ENCODE assay signal across 21 cellular contexts in genomic region chrX:2262679-2263055, GRCh38.
DNase-seq lines count a peak whose midpoint lies in the region; ATAC-seq and TF ChIP-seq lines count a peak whose summit lies in the region.
"Had no signal": no experiment of that assay in that cellular context is flagged by ENCODE, and none has a peak within 500 bp of the region (broad histone marks: within the 10 kb centered on the region; RNA-seq: fewer than 3 reads in every experiment).

No MANE protein-coding gene starts in this region.

- peak overlapping the region; percentile 26 to 95 (median 87); a peak in 6 of 7 replicates for H3K27ac Mint-ChIP-seq in H9
- H3K27ac Mint-ChIP-seq in stimulated activated memory B cell treated with anti-CD40 and anti-IgM and Interleukin-4, amounts not matched to agents 10 μg/mL and 1 μg/mL and 100 μg/mL, for 72 hours: peak overlapping the region; percentile 83
- H3K27ac Mint-ChIP-seq: activated CD4-positive, alpha-beta T cell treated with anti-CD3 and anti-CD28 coated beads, Interleukin-2, amount 10 ng/mL, durations not matched to agents 24 days and 14 days had no signal

- no peak overlapping the region for H3T11ph ChIP-seq in H9 (ENCODE audit: low read length)

- H3K4ac ChIP-seq in H9 (ENCODE audit: low read depth, low read length): no peak overlapping the region

- H4K20me1 ChIP-seq in H9 (ENCODE audit: control insufficient read depth, insufficient read depth, insufficient read length) (no peaks in the 10 kb centered on the region), GM23248 (ENCODE audit: insufficient read depth) (no peaks in the 10 kb centered on the region)

- H3K4me3 Mint-ChIP-seq in H9: no peak overlapping the region
- H3K4me3 Mint-ChIP-seq in stimulated activated memory B cell treated with anti-CD40 and anti-IgM and Interleukin-4, amounts not matched to agents 10 μg/mL and 1 μg/mL and 100 μg/mL, for 72 hours: peak overlapping the region; percentile 7
- H3K4me3 Mint-ChIP-seq: activated CD4-positive, alpha-beta T cell treated with anti-CD3 and anti-CD28 coated beads, Interleukin-2, amount 10 ng/mL, durations not matched to agents 24 days and 14 days; IgD-negative memory B cell had no signal

- TF ChIP-seq CTCF in H9 (conservative IDR thresholded peaks at IDR 0.05) (no peak), esophagus muscularis mucosa (IDR thresholded peaks at IDR 0.05) (no peak)

- no peak overlapping the region for H2BK5ac ChIP-seq in H9 (ENCODE audit: insufficient read length, low read length)

- WGBS in H9 (ENCODE audit: extremely low coverage, insufficient read length, low lambda C conversion rate): no CpG with 5 or more reads among the region's 13 CpGs
- WGBS in esophagus muscularis mucosa: 60% methylated on average over 11 of the region's 13 CpGs
- 78 to 80% methylated on average over 13 of the region's 13 CpGs for WGBS in GM23248 (ENCODE audit: low coverage in 1 of 2, low lambda C conversion rate in 2 of 2, missing lambda C conversion rate in 2 of 2), 2 experiments

- H2AFZ ChIP-seq in H9 (ENCODE audit: low read length) (no peak overlapping the region), GM23248 (no peak overlapping the region)

- in situ Hi-C loops in GM23248 (cut with MboI): no loop called here

- H3K4me1 Mint-ChIP-seq in H9: peaks cover 9% of the 10 kb centered on the region in 2 experiments
- peaks cover 18% of the 10 kb centered on the region for H3K4me1 Mint-ChIP-seq in stimulated activated memory B cell treated with anti-CD40 and anti-IgM and Interleukin-4, amounts not matched to agents 10 μg/mL and 1 μg/mL and 100 μg/mL, for 72 hours
- H3K4me1 Mint-ChIP-seq: activated CD4-positive, alpha-beta T cell treated with anti-CD3 and anti-CD28 coated beads, Interleukin-2, amount 10 ng/mL, durations not matched to agents 24 days and 14 days had no signal

- H3K27ac ChIP-seq in H9 (ENCODE audit: insufficient read length, low read depth, low read length): no peak overlapping the region
- no peak overlapping the region for H3K27ac ChIP-seq in esophagus muscularis mucosa (replicated peaks in 1 of 4)
- H3K27ac ChIP-seq in GM23248: no peak overlapping the region
- H3K27ac ChIP-seq: SK-N-MC had no signal

- H3K27me3 Mint-ChIP-seq in H9 (ENCODE audit: low read depth): no peaks in the 10 kb centered on the region
- H3K27me3 Mint-ChIP-seq in stimulated activated memory B cell treated with anti-CD40 and anti-IgM and Interleukin-4, amounts not matched to agents 10 μg/mL and 1 μg/mL and 100 μg/mL, for 72 hours: no peaks in the 10 kb centered on the region
- H3K27me3 Mint-ChIP-seq: activated CD4-positive, alpha-beta T cell treated with anti-CD3 and anti-CD28 coated beads, Interleukin-2, amount 10 ng/mL, durations not matched to agents 24 days and 14 days; IgD-negative memory B cell had no signal

- ATAC-seq in stimulated activated memory B cell treated with anti-CD40 and anti-IgM and Interleukin-4, amounts not matched to agents 10 μg/mL and 1 μg/mL and 100 μg/mL, for 72 hours: peak; percentile 49
- no peak for ATAC-seq in GM21390 (IDR thresholded peaks at IDR 0.05; ENCODE audit: unreplicated experiment)

- peak; percentile 58 for DNase-seq in H9
- peak; percentile 38 for DNase-seq in cerebellum (ENCODE audit: low spot score)
- DNase-seq in mesenteric fat pad (ENCODE audit: low spot score): peak; percentile 73
- no peak for DNase-seq in esophagus muscularis mucosa (ENCODE audit: extremely low spot score)
- DNase-seq in GM23248: no peak
- DNase-seq: activated CD4-positive, alpha-beta T cell treated with anti-CD3 and anti-CD28 coated beads, Interleukin-2, amount 10 ng/mL, durations not matched to agents 24 days and 14 days; activated CD8-positive, alpha-beta memory T cell treated with anti-CD3 and anti-CD28 coated beads, Interleukin-2, amount 50 U/mL, for 48 hours; activated naive CD4-positive, alpha-beta T cell; cerebellar nuclear complex; GF-D8; GOT3; MM.1S; NCI-H1694; NCI-H226; nucleus accumbens; stimulated activated CD4-positive, alpha-beta T cell treated with anti-CD3 and anti-CD28 coated beads, Interleukin-2, amount 100 ng/mL, for 24 hours; substantia nigra had no signal

- no peaks in the 10 kb centered on the region for H3K79me1 ChIP-seq in H9 (ENCODE audit: insufficient read depth, low read depth, low read length, poor library complexity, severe bottlenecking)

- H2BK15ac ChIP-seq in H9 (ENCODE audit: low read depth, low read length): no peak overlapping the region

- H3K4me3 ChIP-seq in esophagus muscularis mucosa: no peak overlapping the region
- H3K4me3 ChIP-seq in GM23248: no peak overlapping the region
- H3K4me3 ChIP-seq: SK-N-MC had no signal

- H2BK12ac ChIP-seq in H9 (ENCODE audit: insufficient read length, low read depth, low read length): no peak overlapping the region

- H4K8ac ChIP-seq in H9 (replicated peaks; ENCODE audit: insufficient read length, low read depth, low read length): no peak overlapping the region

- H3K9ac ChIP-seq in H9 (ENCODE audit: extremely low read depth, insufficient read length, low read length) (no peak overlapping the region), GM23248 (no peak overlapping the region)

- H3K4me2 ChIP-seq in H9 (ENCODE audit: insufficient read depth, insufficient read length, low read length) (no peak overlapping the region), GM23248 (ENCODE audit: unreplicated experiment) (no peak overlapping the region)

- H3K23me2 ChIP-seq in H9 (ENCODE audit: insufficient read length, low read depth, low read length, poor library complexity, severe bottlenecking): no peaks in the 10 kb centered on the region

- H3K9me3 Mint-ChIP-seq in H9: no peaks in the 10 kb centered on the region
- H3K9me3 Mint-ChIP-seq in stimulated activated memory B cell treated with anti-CD40 and anti-IgM and Interleukin-4, amounts not matched to agents 10 μg/mL and 1 μg/mL and 100 μg/mL, for 72 hours: no peaks in the 10 kb centered on the region
- H3K9me3 Mint-ChIP-seq: IgD-negative memory B cell had no signal

- H3K9me3 ChIP-seq in H9 (ENCODE audit: control insufficient read depth, low read depth, low read length) (no peaks in the 10 kb centered on the region), esophagus muscularis mucosa (no peaks in the 10 kb centered on the region), GM23248 (ENCODE audit: low read depth) (no peaks in the 10 kb centered on the region)

- no peak overlapping the region for H4K91ac ChIP-seq in H9 (ENCODE audit: insufficient read length, low read depth, low read length)

- no peak overlapping the region for H4K5ac ChIP-seq in H9 (ENCODE audit: insufficient read length, low read depth, low read length)

- no peak overlapping the region for H2BK120ac ChIP-seq in H9 (ENCODE audit: low read depth, low read length, poor library complexity, severe bottlenecking)

- H3K27me3 ChIP-seq in H9 (ENCODE audit: insufficient read depth, low read length) (no peaks in the 10 kb centered on the region), esophagus muscularis mucosa (no peaks in the 10 kb centered on the region), GM23248 (replicated peaks; ENCODE audit: insufficient read depth) (no peaks in the 10 kb centered on the region)

- H3K23ac ChIP-seq in H9 (ENCODE audit: insufficient read length, low read depth, low read length): no peak overlapping the region

- H3K79me2 ChIP-seq in H9 (ENCODE audit: insufficient read depth, low read length) (no peaks in the 10 kb centered on the region), GM23248 (ENCODE audit: insufficient read depth) (no peaks in the 10 kb centered on the region)

- peaks cover 14 to 34% (median 23%) of the 10 kb centered on the region in 4 donors for H3K36me3 ChIP-seq in esophagus muscularis mucosa
- H3K36me3 ChIP-seq in GM23248 (ENCODE audit: low read depth): no peaks in the 10 kb centered on the region

- intact Hi-C loops in esophagus muscularis mucosa (cut with DNase I): no loop called here

- H3K14ac ChIP-seq in H9 (ENCODE audit: insufficient read depth, low read length): no peak overlapping the region; the same call in 1 of the 2 replicates

- H2BK20ac ChIP-seq in H9 (ENCODE audit: low read depth, low read length, poor library complexity, severe bottlenecking): no peak overlapping the region

- H3F3A ChIP-seq in GM23248 (ENCODE audit: insufficient read depth): no peaks in the 10 kb centered on the region

- H3K9me2 ChIP-seq in GM23248 (ENCODE audit: insufficient read depth): no peaks in the 10 kb centered on the region

- no peak for TF ChIP-seq POLR2A in esophagus muscularis mucosa (IDR thresholded peaks at IDR 0.05; ENCODE audit: low read depth)

- TF ChIP-seq EP300 in esophagus muscularis mucosa (IDR thresholded peaks at IDR 0.05): no peak

- H3K56ac ChIP-seq in H9 (ENCODE audit: insufficient read length, low read depth, low read length): no peak overlapping the region

- H3K36me3 Mint-ChIP-seq in H9 (ENCODE audit: insufficient read depth in 1 of 3, low read depth in 3 of 3): peaks cover 12 to 29% (median 23%) of the 10 kb centered on the region in 3 experiments
- peaks cover 73% of the 10 kb centered on the region for H3K36me3 Mint-ChIP-seq in stimulated activated memory B cell treated with anti-CD40 and anti-IgM and Interleukin-4, amounts not matched to agents 10 μg/mL and 1 μg/mL and 100 μg/mL, for 72 hours

- no peak overlapping the region for H3K18ac ChIP-seq in H9 (ENCODE audit: insufficient read length, low read depth, low read length)

- H3K4me1 ChIP-seq in H9 (ENCODE audit: insufficient read depth, low read length) (peaks cover 3% of the 10 kb centered on the region; the same call in 1 of the 2 replicates), esophagus muscularis mucosa (peaks cover 0 to 10% (median 4%) of the 10 kb centered on the region in 4 donors), GM23248 (ENCODE audit: insufficient read depth) (no peaks in the 10 kb centered on the region)

- H2AK5ac ChIP-seq in H9 (ENCODE audit: insufficient read length, low read length): no peak overlapping the region

Comparison
In these comparisons a context has a peak if more than half of its experiments do, and no peak if none do; other contexts are left out.
1. DNase-seq: peak in H9 (single experiment), cerebellum (single experiment) and mesenteric fat pad (single experiment); none in esophagus muscularis mucosa (single experiment) and GM23248 (single experiment).